In genomic region chr14:36659010-36659821, GRCh38 we compare ENCODE assay signal across 19 cellular contexts. TPM values are rescaled to one million over a fixed set of nuclear protein-coding genes. Genes with fewer than 3 reads are reported as not detected.
DNase-seq lines count a peak whose midpoint lies in the region; ATAC-seq, FAIRE-seq and TF ChIP-seq lines count a peak whose summit lies in the region.
"Had no signal": no experiment of that assay in that cellular context is flagged by ENCODE, and none has a peak within 500 bp of the region (broad histone marks: within the 10 kb centered on the region; RNA-seq: fewer than 3 reads in every experiment).

No MANE protein-coding gene starts in this region.

- H3K4me1 Mint-ChIP-seq in activated T-cell treated with anti-CD3 and anti-CD28 coated beads, Interleukin-2, amount 50 U/mL, for 4 hours (ENCODE audit: low read depth): peaks cover 52% of the 10 kb centered on the region
- H3K4me1 Mint-ChIP-seq in WTC11 (peaks cover 71% of the 10 kb centered on the region), T-helper 17 cell (peaks cover 14% of the 10 kb centered on the region)

- no peak overlapping the region for H3K4me3 ChIP-seq in Peyer's patch
- H3K4me3 ChIP-seq: ascending aorta, thoracic aorta had no signal

- H3K9me3 ChIP-seq in Peyer's patch (no peaks in the 10 kb centered on the region), T-helper 17 cell (ENCODE audit: control insufficient read depth, low read length, poor library complexity, severe bottlenecking) (peaks cover 3% of the 10 kb centered on the region)
- H3K9me3 ChIP-seq: ascending aorta, thoracic aorta had no signal

- no peak for ATAC-seq in activated T-cell treated with anti-CD3 and anti-CD28 coated beads, Interleukin-2, amount 50 U/mL, for 4 hours
- ATAC-seq in WTC11 (no peak), T-helper 17 cell (no peak)
- ATAC-seq: activated CD4-positive, CD25-positive, alpha-beta regulatory T cell treated with anti-CD3 and anti-CD28 coated beads, Interleukin-2, amount 50 U/mL, for 24 hours had no signal

- FAIRE-seq in urothelium cell line (lab: Jason Lieb, UNC): no peak
- FAIRE-seq: colon, islet of Langerhans, small intestine had no signal

- CTCF ChIA-PET in WTC11 (lab: Charles Lee): interaction anchor here (0.6 to 6.4 kb wide), 8 partner anchors 9 to 283 kb away, joined by 3 to 44 read pairs (median 4); no protein-coding TSS in a partner anchor

- no peak for TF ChIP-seq POLR2A in Peyer's patch (IDR thresholded peaks at IDR 0.05)

- POLR2A ChIA-PET in WTC11 (lab: Charles Lee): no interaction called here

- H3K27me3 ChIP-seq in Peyer's patch: peaks cover 3 to 89% of the 10 kb centered on the region in 2 donors

- H3K27ac ChIP-seq in Peyer's patch: no peak overlapping the region
- H3K27ac ChIP-seq: ascending aorta, thoracic aorta had no signal

- H3K9me3 Mint-ChIP-seq in activated T-cell treated with anti-CD3 and anti-CD28 coated beads, Interleukin-2, amount 50 U/mL, for 4 hours: no peaks in the 10 kb centered on the region
- no peaks in the 10 kb centered on the region for H3K9me3 Mint-ChIP-seq in WTC11

- H3K36me3 ChIP-seq in Peyer's patch: no peaks in the 10 kb centered on the region
- H3K36me3 ChIP-seq: ascending aorta, thoracic aorta had no signal

- no peaks in the 10 kb centered on the region for H3K36me3 Mint-ChIP-seq in activated T-cell treated with anti-CD3 and anti-CD28 coated beads, Interleukin-2, amount 50 U/mL, for 4 hours (ENCODE audit: insufficient read depth)
- H3K36me3 Mint-ChIP-seq in WTC11: no peaks in the 10 kb centered on the region
- peaks cover 10% of the 10 kb centered on the region for H3K36me3 Mint-ChIP-seq in T-helper 17 cell (ENCODE audit: low read depth)

- peaks cover 0 to 55% (median 0%) of the 10 kb centered on the region in 4 donors for H3K4me1 ChIP-seq in Peyer's patch

- no peak overlapping the region for H3K27ac Mint-ChIP-seq in WTC11
- no peak overlapping the region for H3K27ac Mint-ChIP-seq in T-helper 17 cell

- peaks cover 98% of the 10 kb centered on the region for H3K27me3 Mint-ChIP-seq in activated T-cell treated with anti-CD3 and anti-CD28 coated beads, Interleukin-2, amount 50 U/mL, for 4 hours (ENCODE audit: low read depth)
- peaks cover 100% of the 10 kb centered on the region for H3K27me3 Mint-ChIP-seq in WTC11 (ENCODE audit: low read depth)
- peaks cover 96% of the 10 kb centered on the region for H3K27me3 Mint-ChIP-seq in T-helper 17 cell

- DNase-seq in activated T-cell treated with anti-CD3 and anti-CD28 coated beads, Interleukin-2, amount 50 U/mL, for 4 hours: no peak
- DNase-seq in activated T-cell treated with anti-CD3 and anti-CD28 coated beads for 4 hours: no peak
- no peak for DNase-seq in WTC11 (ENCODE audit: low spot score)
- DNase-seq in fibroblast of peridontal ligament (ENCODE audit: extremely low read depth): peak; percentile 45
- peak; percentile 60 for DNase-seq in retina
- no peak for DNase-seq in Peyer's patch
- no peak for DNase-seq in urothelium cell line (ENCODE audit: low spot score)
- no peak for DNase-seq in T-helper 17 cell
- DNase-seq: mesendoderm; NCI-H1694 treated with DMSO at 0.1 percent for 48 hours; Right ventricle myocardium superior; small intestine; stimulated activated CD4-positive, alpha-beta T cell treated with anti-CD3 and anti-CD28 coated beads, Interleukin-4, amount 100 ng/mL, for 4 hours had no signal

- peak overlapping the region; percentile 27 for H3K4me3 Mint-ChIP-seq in activated T-cell treated with anti-CD3 and anti-CD28 coated beads, Interleukin-2, amount 50 U/mL, for 4 hours
- peak overlapping the region; percentile 12 for H3K4me3 Mint-ChIP-seq in WTC11
- no peak overlapping the region for H3K4me3 Mint-ChIP-seq in T-helper 17 cell

- TF ChIP-seq CTCF in WTC11 (IDR thresholded peaks at IDR 0.05) (no peak), Peyer's patch (IDR thresholded peaks at IDR 0.05) (no peak)

TF ChIP-seq in WTC11, 78 proteins besides CTCF, POLR2A, EP300 and RAD21:
- TF ChIP-seq ZNF423 (CRISPR knock-in tag; IDR thresholded peaks at IDR 0.05): no peak
- no peak for TF ChIP-seq ATF3 (CRISPR knock-in tag; conservative IDR thresholded peaks at IDR 0.05)
- no peak for TF ChIP-seq GTF2I (CRISPR knock-in tag; conservative IDR thresholded peaks at IDR 0.05)
- no peak for TF ChIP-seq ESRRA (CRISPR knock-in tag; IDR thresholded peaks at IDR 0.05; ENCODE audit: borderline replicate concordance)
- no peak for TF ChIP-seq FOXJ3 (CRISPR knock-in tag; IDR thresholded peaks at IDR 0.05; ENCODE audit: borderline replicate concordance)
- TF ChIP-seq E2F5 (CRISPR knock-in tag; IDR thresholded peaks at IDR 0.05): no peak
- no peak for TF ChIP-seq E2F4 (CRISPR knock-in tag; IDR thresholded peaks at IDR 0.05; ENCODE audit: borderline replicate concordance, low read depth)

RNA-seq across cellular contexts. Expression of gene PAX9, which starts 2.4 kb away (rescaled TPM):
- total RNA-seq in activated T-cell treated with anti-CD3 and anti-CD28 coated beads, Interleukin-2, amount 50 U/mL, for 4 hours: under 1 TPM in 1 of 3 donors, not detected in 2; 0.08 TPM
- total RNA-seq in WTC11 (2021): not detected in 3 replicates
- total RNA-seq in Peyer's patch: not detected
- under 1 TPM in 1 of 2 donors, not detected in 1; 0.35 TPM for total RNA-seq in T-helper 17 cell
- total RNA-seq: ascending aorta; Right ventricle myocardium superior; T-helper 1 cell treated with Interleukin-12 subunit alpha and Interleukin-12 subunit beta and Interleukin-4 antibody, amounts not matched to agents 30 ng/mL and 1 ng/mL, for 36 hours had no signal

Comparison
In these comparisons a context has a peak if more than half of its experiments do, and no peak if none do; other contexts are left out.
1. DNase-seq: peak in fibroblast of peridontal ligament (single experiment) and retina (single experiment); none in activated T-cell treated with anti-CD3 and anti-CD28 coated beads, Interleukin-2, amount 50 U/mL, for 4 hours (single experiment), activated T-cell treated with anti-CD3 and anti-CD28 coated beads for 4 hours (single experiment), WTC11 (single experiment), Peyer's patch (0 of 3), urothelium cell line (single experiment) and T-helper 17 cell (0 of 3).